In genomic region chr7:37590824-37591223, GRCh38 we compare ENCODE assay signal across 21 cellular contexts.
"Had no signal": no experiment of that assay in that cellular context is flagged by ENCODE, and none has a peak within 500 bp of the region (broad histone marks: within the 10 kb centered on the region; RNA-seq: fewer than 3 reads in every experiment).

No MANE protein-coding gene starts in this region.

- H3K27me3 Mint-ChIP-seq: progenitor cell of endocrine pancreas had no signal

- H3K36me3 Mint-ChIP-seq: stimulated activated effector memory CD8-positive, alpha-beta T cell treated with anti-CD3 and anti-CD28 coated beads, Interleukin-12 subunit alpha, Interleukin-12 subunit beta, amount 100 ng/mL, for 72 hours had no signal

- H3K4me3 Mint-ChIP-seq: endodermal cell; naive B cell; nephron; stimulated activated effector memory CD8-positive, alpha-beta T cell treated with anti-CD3 and anti-CD28 coated beads, Interleukin-12 subunit alpha, Interleukin-12 subunit beta, amount 100 ng/mL, for 72 hours; stimulated activated naive CD8-positive, alpha-beta T cell treated with anti-CD3 and anti-CD28 coated beads, Interleukin-15, Interleukin-2, amounts not matched to agents 100 ng/mL and 50 ng/mL, for 24 hours had no signal

- FAIRE-seq: endothelial cell of umbilical vein, islet of Langerhans, pancreas had no signal

- H3K4me1 Mint-ChIP-seq: naive B cell; nephron; stimulated activated effector memory CD8-positive, alpha-beta T cell treated with anti-CD3 and anti-CD28 coated beads, Interleukin-12 subunit alpha, Interleukin-12 subunit beta, amount 100 ng/mL, for 72 hours had no signal

- H3K27ac Mint-ChIP-seq: endodermal cell; nephron; progenitor cell of endocrine pancreas; stimulated activated effector memory CD8-positive, alpha-beta T cell treated with anti-CD3 and anti-CD28 coated beads, Interleukin-12 subunit alpha, Interleukin-12 subunit beta, amount 100 ng/mL, for 72 hours; stimulated activated naive CD8-positive, alpha-beta T cell treated with anti-CD3 and anti-CD28 coated beads, Interleukin-15, Interleukin-2, amounts not matched to agents 100 ng/mL and 50 ng/mL, for 24 hours had no signal

- DNase-seq: effector CD4-positive, alpha-beta T cell; endodermal cell; foreskin melanocyte; head of caudate nucleus; hippocampal formation; kidney glomerular epithelial cell; mesendoderm; naive B cell; occipital lobe; pancreas; right cardiac atrium; stimulated activated CD4-positive, alpha-beta T cell treated with anti-CD3 and anti-CD28 coated beads, Interleukin-4, amount 100 ng/mL, for 1 hour; stimulated activated CD8-positive, alpha-beta memory T cell treated with anti-CD3 and anti-CD28 coated beads, Interleukin-4, amount 100 ng/mL, for 48 hours; tibial artery; upper lobe of right lung had no signal
